ENCODE assay signal across 12 cellular contexts in the genomic region with DNA sequence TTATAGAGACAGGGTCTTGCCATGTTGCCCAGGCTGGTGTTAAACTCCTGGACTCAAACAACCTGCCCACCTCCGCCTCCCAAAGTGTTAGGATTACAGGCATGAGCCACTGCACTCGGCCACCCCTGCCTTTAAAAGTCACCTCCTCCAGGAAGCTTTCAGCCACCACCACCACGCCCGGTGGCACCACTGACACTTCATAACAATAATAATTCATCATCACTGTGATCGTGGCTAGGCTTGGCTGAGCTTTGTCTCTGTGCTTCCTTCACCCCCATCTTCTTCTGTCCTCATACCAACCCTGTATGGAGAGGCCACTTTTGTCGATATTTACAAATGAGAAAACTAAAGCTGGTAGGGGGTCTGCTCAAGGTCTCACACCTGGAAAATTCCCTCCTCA. TPM values are rescaled to one million over a fixed set of nuclear protein-coding genes. Genes with fewer than 3 reads are reported as not detected.
DNase-seq lines count a peak whose midpoint lies in the region; ATAC-seq and TF ChIP-seq lines count a peak whose summit lies in the region.
"Had no signal": no experiment of that assay in that cellular context is flagged by ENCODE, and none has a peak within 500 bp of the region (broad histone marks: within the 10 kb centered on the region; RNA-seq: fewer than 3 reads in every experiment).

No MANE protein-coding gene starts in this region.

- no peak for TF ChIP-seq CTCF in endothelial cell (IDR thresholded peaks at IDR 0.05; ENCODE audit: unreplicated experiment)

- no peak overlapping the region for H3K27ac Mint-ChIP-seq in activated CD8-positive, alpha-beta memory T cell treated with anti-CD3 and anti-CD28 coated beads, Interleukin-2, amount 10 ng/mL, durations not matched to agents 7 days and 5 days
- H3K27ac Mint-ChIP-seq in T-helper 17 cell: peak overlapping the region; percentile 53
- no peak overlapping the region for H3K27ac Mint-ChIP-seq in endothelial cell (ENCODE audit: unreplicated experiment)

- H3K27me3 Mint-ChIP-seq in activated CD8-positive, alpha-beta memory T cell treated with anti-CD3 and anti-CD28 coated beads, Interleukin-2, amount 10 ng/mL, durations not matched to agents 7 days and 5 days: peaks cover 26% of the 10 kb centered on the region
- H3K27me3 Mint-ChIP-seq in T-helper 17 cell (no peaks in the 10 kb centered on the region), endothelial cell (ENCODE audit: unreplicated experiment) (peaks cover 8% of the 10 kb centered on the region)

- ATAC-seq in activated CD8-positive, alpha-beta memory T cell treated with anti-CD3 and anti-CD28 coated beads, Interleukin-2, amount 10 ng/mL, durations not matched to agents 7 days and 5 days: peak; percentile 47
- ATAC-seq in T-helper 17 cell (no peak), HG03159 (IDR thresholded peaks at IDR 0.05; ENCODE audit: unreplicated experiment) (no peak)
- ATAC-seq in stimulated activated naive CD8-positive, alpha-beta T cell treated with anti-CD3 and anti-CD28 coated beads, Interleukin-15, Interleukin-2, amounts not matched to agents 100 U/mL and 50 U/mL, for 24 hours: no peak

- H3K36me3 Mint-ChIP-seq in activated CD8-positive, alpha-beta memory T cell treated with anti-CD3 and anti-CD28 coated beads, Interleukin-2, amount 10 ng/mL, durations not matched to agents 7 days and 5 days: no peaks in the 10 kb centered on the region
- H3K36me3 Mint-ChIP-seq in T-helper 17 cell (ENCODE audit: low read depth) (no peaks in the 10 kb centered on the region), endothelial cell (ENCODE audit: low read depth, unreplicated experiment) (no peaks in the 10 kb centered on the region)

- CTCF ChIA-PET in activated CD8-positive, alpha-beta memory T cell treated with anti-CD3 and anti-CD28 coated beads, Interleukin-2, amount 10 ng/mL, durations not matched to agents 7 days and 5 days (lab: Charles Lee): interaction anchor here (1.0 to 2.4 kb wide), 4 partner anchors 18 to 90 kb away, joined by 3 to 6 read pairs (median 6); no protein-coding TSS in a partner anchor

- peaks cover 9% of the 10 kb centered on the region for H3K4me1 Mint-ChIP-seq in activated CD8-positive, alpha-beta memory T cell treated with anti-CD3 and anti-CD28 coated beads, Interleukin-2, amount 10 ng/mL, durations not matched to agents 7 days and 5 days
- H3K4me1 Mint-ChIP-seq in T-helper 17 cell (peaks cover 28% of the 10 kb centered on the region), endothelial cell (ENCODE audit: unreplicated experiment) (peaks cover 33% of the 10 kb centered on the region)

- DNase-seq in activated CD8-positive, alpha-beta memory T cell treated with anti-CD3 and anti-CD28 coated beads, Interleukin-2, amount 10 ng/mL, durations not matched to agents 7 days and 5 days: peak; percentile 60
- DNase-seq in activated CD8-positive, alpha-beta memory T cell treated with anti-CD3 and anti-CD28 coated beads, Interleukin-2, amount 50 U/mL, for 48 hours: no peak
- DNase-seq in T-helper 17 cell (no peak), endothelial cell (ENCODE audit: low spot score) (no peak), UCSD-AML1 (lab: John Stamatoyannopoulos, UW; ENCODE audit: unreplicated experiment) (no peak), DMS153 (lab: John Stamatoyannopoulos, UW) (no peak)
- DNase-seq in stimulated activated naive CD8-positive, alpha-beta T cell treated with anti-CD3 and anti-CD28 coated beads, Interleukin-15, Interleukin-2, amounts not matched to agents 100 U/mL and 50 U/mL, for 24 hours: peak; percentile 31
- DNase-seq: mammary epithelial cell, NCI-H446 treated with DMSO at 0.1 percent for 48 hours, SHP77 treated with DMSO at 0.1 percent for 48 hours had no signal

- H3K4me3 Mint-ChIP-seq in activated CD8-positive, alpha-beta memory T cell treated with anti-CD3 and anti-CD28 coated beads, Interleukin-2, amount 10 ng/mL, durations not matched to agents 7 days and 5 days: peak overlapping the region; percentile 6
- H3K4me3 Mint-ChIP-seq in T-helper 17 cell (peak overlapping the region; percentile 79), endothelial cell (ENCODE audit: unreplicated experiment) (peak overlapping the region; percentile 67)

- H3K9me3 Mint-ChIP-seq in activated CD8-positive, alpha-beta memory T cell treated with anti-CD3 and anti-CD28 coated beads, Interleukin-2, amount 10 ng/mL, durations not matched to agents 7 days and 5 days (ENCODE audit: low read depth): no peaks in the 10 kb centered on the region
- H3K9me3 Mint-ChIP-seq in endothelial cell (ENCODE audit: unreplicated experiment): no peaks in the 10 kb centered on the region

- no peaks in the 10 kb centered on the region for H3K9me3 ChIP-seq in T-helper 17 cell (ENCODE audit: control insufficient read depth, low read length, poor library complexity, severe bottlenecking)
- H3K9me3 ChIP-seq: thoracic aorta had no signal

RNA-seq across cellular contexts. Expression of gene EPHA2, which starts 12.8 kb away (rescaled TPM):
- not detected for total RNA-seq in activated CD8-positive, alpha-beta memory T cell treated with anti-CD3 and anti-CD28 coated beads, Interleukin-2, amount 10 ng/mL, durations not matched to agents 7 days and 5 days
- total RNA-seq in T-helper 17 cell (not detected), endothelial cell (ENCODE audit: unreplicated experiment) (109 TPM)

RNA-seq across cellular contexts. Expression of gene ARHGEF19, which starts 43.8 kb away (rescaled TPM):
- 1 to 10 TPM; 5.3 to 6.0 TPM for total RNA-seq in activated CD8-positive, alpha-beta memory T cell treated with anti-CD3 and anti-CD28 coated beads, Interleukin-2, amount 10 ng/mL, durations not matched to agents 7 days and 5 days
- total RNA-seq in T-helper 17 cell (1 to 10 TPM; 9.1 to 9.3 TPM), endothelial cell (ENCODE audit: unreplicated experiment) (14.0 TPM)

Comparison
In these comparisons a context has a peak if more than half of its experiments do, and no peak if none do; other contexts are left out.
1. DNase-seq: peak in activated CD8-positive, alpha-beta memory T cell treated with anti-CD3 and anti-CD28 coated beads, Interleukin-2, amount 10 ng/mL, durations not matched to agents 7 days and 5 days (single experiment) and stimulated activated naive CD8-positive, alpha-beta T cell treated with anti-CD3 and anti-CD28 coated beads, Interleukin-15, Interleukin-2, amounts not matched to agents 100 U/mL and 50 U/mL, for 24 hours (single experiment); none in activated CD8-positive, alpha-beta memory T cell treated with anti-CD3 and anti-CD28 coated beads, Interleukin-2, amount 50 U/mL, for 48 hours (single experiment), T-helper 17 cell (0 of 3), endothelial cell (single experiment), UCSD-AML1 (single experiment) and DMS153 (single experiment).
2. H3K4me3 Mint-ChIP-seq: peak in every context shown above with its lines; median percentile 79 in T-helper 17 cell; 67 in endothelial cell; 6 in activated CD8-positive, alpha-beta memory T cell treated with anti-CD3 and anti-CD28 coated beads, Interleukin-2, amount 10 ng/mL, durations not matched to agents 7 days and 5 days.
3. RNA of gene EPHA2, which starts 12.8 kb away (total RNA-seq): 109 TPM in endothelial cell (single experiment); not detected in activated CD8-positive, alpha-beta memory T cell treated with anti-CD3 and anti-CD28 coated beads, Interleukin-2, amount 10 ng/mL, durations not matched to agents 7 days and 5 days and not detected in T-helper 17 cell; every median in the first group is over 10 times any median in the second.